Comparison of ENCODE assay signal across 5 cellular contexts in the genomic region with DNA sequence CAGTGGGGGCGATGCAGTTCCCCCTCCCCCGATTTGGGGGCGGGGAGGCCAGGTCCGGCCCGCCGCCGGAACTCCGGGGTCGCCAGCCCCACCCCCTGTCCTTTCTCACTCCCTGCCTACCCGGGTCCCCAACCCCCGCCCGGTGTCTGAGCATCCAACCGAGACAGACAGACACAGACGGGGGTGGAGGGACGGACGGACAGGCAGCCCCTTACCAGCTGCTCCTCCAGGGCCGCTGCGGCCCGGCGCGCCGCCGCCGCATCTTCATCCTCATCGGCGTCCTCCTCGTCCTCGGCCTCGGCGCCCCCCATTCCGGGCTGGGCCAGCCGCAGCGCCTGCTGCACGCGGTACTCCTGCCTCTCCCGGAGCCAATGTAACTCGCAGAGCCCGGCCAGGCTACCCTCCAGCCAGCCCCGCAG. TPM values are rescaled to one million over a fixed set of nuclear protein-coding genes. Genes with fewer than 3 reads are reported as not detected.
DNase-seq lines count a peak whose midpoint lies in the region; ATAC-seq, FAIRE-seq and TF ChIP-seq lines count a peak whose summit lies in the region.

No MANE protein-coding gene starts in this region.

- no peaks in the 10 kb centered on the region for H3K36me3 ChIP-seq in pancreas

- H3K4me3 ChIP-seq in choroid plexus epithelial cell (ENCODE audit: low read depth, low read length) = peak overlapping the region; percentile 61
- peak overlapping the region; percentile 34 to 67 (median 46) for H3K4me3 ChIP-seq in pancreas

- H3K9me3 ChIP-seq in pancreas = no peaks in the 10 kb centered on the region

- H3K27ac ChIP-seq in pancreas = no peak overlapping the region

- H3K27me3 ChIP-seq in pancreas = peaks cover 0 to 8% (median 0%) of the 10 kb centered on the region in 4 donors

- 0 to 1% methylated on average over 29 to 39 of the region's 39 CpGs for WGBS in pancreas, 2 donors

- TF ChIP-seq CTCF in choroid plexus epithelial cell (conservative IDR thresholded peaks at IDR 0.05; ENCODE audit: low read depth, low read length) (no peak), pancreas (IDR thresholded peaks at IDR 0.05) (no peak)

- peak; percentile 19 for ATAC-seq in HG03460 (IDR thresholded peaks at IDR 0.05; ENCODE audit: unreplicated experiment)
- peak in 1 of 4 donors; percentile 3 for ATAC-seq in pancreas
- no peak for ATAC-seq in GM19035 (IDR thresholded peaks at IDR 0.05; ENCODE audit: unreplicated experiment)

- peaks cover 5 to 13% (median 10%) of the 10 kb centered on the region in 3 donors for H3K4me1 ChIP-seq in pancreas

- no peak for FAIRE-seq in pancreas (lab: Jason Lieb, UNC)

- DNase-seq in choroid plexus epithelial cell (ENCODE audit: low read depth) (no peak), pancreas (peak in 2 of 6 donors; percentile 43 to 45), AG08396 (ENCODE audit: low spot score) (no peak)

- intact Hi-C loops in pancreas (cut with DNase I) = loop anchor here in 2 of 3 donors (5.0 to 10.0 kb wide), 2 partner anchors 48 to 136 kb away; no protein-coding TSS in a partner anchor

RNA-seq across cellular contexts. Expression of gene DACT3, which starts 0.4 kb away (rescaled TPM):
- total RNA-seq in pancreas = 1 to 10 TPM in 2 of 6 donors, under 1 TPM in 4; 0.24 to 1.7 (median 0.48) TPM
- 1 to 10 TPM in 1 of 2 donors, under 1 TPM in 1; 0.89 to 1.3 TPM for polyA plus RNA-seq in pancreas

RNA-seq across cellular contexts. Expression of gene GNG8, which starts 24.6 kb away (rescaled TPM):
- not detected for total RNA-seq in pancreas
- polyA plus RNA-seq in pancreas = not detected

RNA-seq across cellular contexts. Expression of gene PTGIR, which starts 35.7 kb away (rescaled TPM):
- 1 to 10 TPM in 4 of 6 donors, under 1 TPM in 2; 0.56 to 4.6 (median 1.6) TPM for total RNA-seq in pancreas
- 1 to 10 TPM; 3.5 TPM for polyA plus RNA-seq in pancreas

RNA-seq across cellular contexts. Expression of gene PRKD2, which starts 56.3 kb away (rescaled TPM):
- total RNA-seq in pancreas = 10 to 100 TPM; 13.8 to 33.5 (median 20.4) TPM
- 10 to 100 TPM; 61.1 to 90.3 TPM for polyA plus RNA-seq in pancreas

RNA-seq across cellular contexts. Expression of gene CALM3, which starts 59.5 kb away (rescaled TPM):
- 100 to 1,000 TPM in 1 of 6 donors, 10 to 100 TPM in 5; 59.6 to 127 (median 83.3) TPM for total RNA-seq in pancreas
- polyA plus RNA-seq in pancreas = 10 to 100 TPM; 86.6 to 95.5 TPM
